26 cellular contexts compared by ENCODE assay signal in genomic region chr22:27262371-27262770, GRCh38.
DNase-seq lines count a peak whose midpoint lies in the region; ATAC-seq and TF ChIP-seq lines count a peak whose summit lies in the region.
"Had no signal": no experiment of that assay in that cellular context is flagged by ENCODE, and none has a peak within 500 bp of the region (broad histone marks: within the 10 kb centered on the region; RNA-seq: fewer than 3 reads in every experiment).

No MANE protein-coding gene starts in this region.

- peak overlapping the region; percentile 17 for H3K27ac Mint-ChIP-seq in neural crest cell (ENCODE audit: unreplicated experiment)
- no peak overlapping the region for H3K27ac Mint-ChIP-seq in activated CD4-positive, alpha-beta T cell treated with anti-CD3 and anti-CD28 coated beads, Interleukin-2, amount 10 ng/mL, durations not matched to agents 24 days and 14 days
- H3K27ac Mint-ChIP-seq: CD4-positive, alpha-beta memory T cell had no signal

- H3K36me3 Mint-ChIP-seq in neural crest cell (ENCODE audit: low read depth) = no peaks in the 10 kb centered on the region
- H3K36me3 Mint-ChIP-seq in activated CD4-positive, alpha-beta T cell treated with anti-CD3 and anti-CD28 coated beads, Interleukin-2, amount 10 ng/mL, durations not matched to agents 24 days and 14 days (ENCODE audit: low read depth) = no peaks in the 10 kb centered on the region
- H3K36me3 Mint-ChIP-seq: CD4-positive, alpha-beta memory T cell had no signal

- no peaks in the 10 kb centered on the region for H3K27me3 Mint-ChIP-seq in neural crest cell (ENCODE audit: low read depth)
- no peaks in the 10 kb centered on the region for H3K27me3 Mint-ChIP-seq in activated CD4-positive, alpha-beta T cell treated with anti-CD3 and anti-CD28 coated beads, Interleukin-2, amount 10 ng/mL, durations not matched to agents 24 days and 14 days

- H3K9me3 Mint-ChIP-seq in neural crest cell = no peaks in the 10 kb centered on the region
- peaks cover 3% of the 10 kb centered on the region for H3K9me3 Mint-ChIP-seq in activated CD4-positive, alpha-beta T cell treated with anti-CD3 and anti-CD28 coated beads, Interleukin-2, amount 10 ng/mL, durations not matched to agents 24 days and 14 days

- TF ChIP-seq POLR2A in GM18505 (IDR thresholded peaks at IDR 0.05; ENCODE audit: borderline replicate concordance, extremely low read depth, insufficient read depth, insufficient read length) = no peak

- intact Hi-C loops in activated CD4-positive, alpha-beta T cell treated with anti-CD3 and anti-CD28 coated beads, Interleukin-2, amount 10 ng/mL, durations not matched to agents 24 days and 14 days (cut with micrococcal nuclease) = no loop called here

- H3K4me1 Mint-ChIP-seq in neural crest cell = peaks cover 28% of the 10 kb centered on the region
- H3K4me1 Mint-ChIP-seq in activated CD4-positive, alpha-beta T cell treated with anti-CD3 and anti-CD28 coated beads, Interleukin-2, amount 10 ng/mL, durations not matched to agents 24 days and 14 days = no peaks in the 10 kb centered on the region
- H3K4me1 Mint-ChIP-seq: CD4-positive, alpha-beta memory T cell had no signal

- ATAC-seq in GM18505 (IDR thresholded peaks at IDR 0.05; ENCODE audit: unreplicated experiment) = no peak
- ATAC-seq: GM12878 had no signal

- no peak overlapping the region for H3K4me3 Mint-ChIP-seq in neural crest cell
- no peak overlapping the region for H3K4me3 Mint-ChIP-seq in activated CD4-positive, alpha-beta T cell treated with anti-CD3 and anti-CD28 coated beads, Interleukin-2, amount 10 ng/mL, durations not matched to agents 24 days and 14 days
- H3K4me3 Mint-ChIP-seq: CD4-positive, alpha-beta memory T cell had no signal

- no peak for TF ChIP-seq CTCF in neural crest cell (conservative IDR thresholded peaks at IDR 0.05)

- DNase-seq in iris pigment epithelial cell (ENCODE audit: low read depth) (peak; percentile 24), neural crest cell (ENCODE audit: low read depth, low spot score) (no peak), A172 (ENCODE audit: low spot score) (no peak), globus pallidus (ENCODE audit: low spot score) (no peak)
- DNase-seq in activated CD4-positive, alpha-beta T cell treated with anti-CD3 and anti-CD28 coated beads, Interleukin-2, amount 10 ng/mL, durations not matched to agents 24 days and 14 days = no peak
- DNase-seq: C1 segment of cervical spinal cord; CD4-positive, alpha-beta memory T cell; COR-L47; DMS53; EL; GDM1; IMR-90; KG1; MG63; NCI-H1105 treated with DMSO at 0.1 percent for 48 hours; NCI-H2029 treated with DMSO at 0.1 percent for 48 hours; NCI-H446 treated with DMSO at 0.1 percent for 48 hours; NCI-H526; NCI-H82; NK-92 treated with Interleukin-12 subunit alpha and Interleukin-12 subunit beta, amount 100 ng/mL, for 24 hours; PC-9; RPMI8226; SHP77 had no signal

TF ChIP-seq in PFSK-1, 5 proteins besides CTCF, POLR2A, EP300 and RAD21:
- TF ChIP-seq FOXP2 (optimal IDR thresholded peaks at IDR 0.05; ENCODE audit: borderline replicate concordance, extremely low read depth, extremely low read length, insufficient read depth) (peak; percentile 23), POLR2AphosphoS5 (IDR thresholded peaks at IDR 0.05; ENCODE audit: low read depth, low read length) (no peak)
